14 cellular contexts compared by ENCODE assay signal in the genomic region with DNA sequence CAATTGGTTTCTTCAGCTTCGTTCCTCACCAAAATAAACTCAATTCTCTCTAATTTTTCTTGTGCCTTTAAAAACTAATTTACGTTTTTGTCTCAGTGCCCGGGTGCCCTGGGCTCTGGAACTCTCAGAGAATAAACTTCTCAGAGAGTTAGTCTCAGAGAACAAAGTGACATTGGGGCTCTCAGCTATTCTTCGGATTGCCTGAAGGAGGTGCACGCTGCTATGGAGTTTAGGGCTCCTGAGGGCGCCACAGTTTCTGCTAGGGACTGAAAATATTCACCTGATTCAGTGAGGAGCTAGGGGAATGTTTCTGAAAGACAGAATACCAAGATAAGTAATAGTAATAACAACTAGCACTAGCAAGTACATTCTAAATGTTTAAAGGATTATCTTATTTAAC. TPM values are rescaled to one million over a fixed set of nuclear protein-coding genes. Genes with fewer than 3 reads are reported as not detected.
DNase-seq lines count a peak whose midpoint lies in the region; ATAC-seq and TF ChIP-seq lines count a peak whose summit lies in the region.
"Had no signal": no experiment of that assay in that cellular context is flagged by ENCODE, and none has a peak within 500 bp of the region (broad histone marks: within the 10 kb centered on the region; RNA-seq: fewer than 3 reads in every experiment).

No MANE protein-coding gene starts in this region.

- H3K27ac Mint-ChIP-seq in brain (peak overlapping the region in 3 of 5 experiments; percentile 91 to 98 (median 97)), osteocyte (ENCODE audit: unreplicated experiment) (no peak overlapping the region)
- H3K27ac Mint-ChIP-seq: activated CD4-positive, alpha-beta memory T cell treated with anti-CD3 and anti-CD28 coated beads for 36 hours; activated naive CD4-positive, alpha-beta T cell treated with anti-CD3 and anti-CD28 coated beads, Interleukin-2, amount 50 U/mL, for 72 hours had no signal

- peak; percentile 41; the same call in 2 of the 3 replicates for TF ChIP-seq CTCF in GM12872 (IDR thresholded peaks at IDR 0.05; ENCODE audit: insufficient read depth, low read depth, low read length)
- TF ChIP-seq CTCF in brain (conservative IDR thresholded peaks at IDR 0.05): peak in 1 of 2 experiments; percentile 61
- peak; percentile 32 for TF ChIP-seq CTCF in osteocyte (IDR thresholded peaks at IDR 0.05)

- peaks cover 62% of the 10 kb centered on the region for H3K4me1 Mint-ChIP-seq in brain
- H3K4me1 Mint-ChIP-seq in osteocyte (ENCODE audit: unreplicated experiment): no peaks in the 10 kb centered on the region

- no peak for ATAC-seq in GM18909 (IDR thresholded peaks at IDR 0.05; ENCODE audit: poor library complexity, unreplicated experiment)
- ATAC-seq: activated naive CD4-positive, alpha-beta T cell treated with anti-CD3 and anti-CD28 coated beads, Interleukin-2, amount 50 U/mL, for 72 hours; right cardiac atrium had no signal

- H3K27me3 Mint-ChIP-seq in brain (peaks cover 100% of the 10 kb centered on the region), osteocyte (ENCODE audit: unreplicated experiment) (peaks cover 9% of the 10 kb centered on the region)

- H3K36me3 Mint-ChIP-seq in brain (no peaks in the 10 kb centered on the region), osteocyte (ENCODE audit: unreplicated experiment) (peaks cover 23% of the 10 kb centered on the region)

- H3K9me3 Mint-ChIP-seq in brain (peaks cover 0 to 7% (median 2%) of the 10 kb centered on the region in 5 experiments), osteocyte (ENCODE audit: unreplicated experiment) (no peaks in the 10 kb centered on the region)

- H3K4me3 Mint-ChIP-seq in brain (peak overlapping the region in 3 of 5 experiments; percentile 13 to 71 (median 32)), osteocyte (ENCODE audit: unreplicated experiment) (no peak overlapping the region)
- H3K4me3 Mint-ChIP-seq: activated CD4-positive, alpha-beta memory T cell treated with anti-CD3 and anti-CD28 coated beads for 36 hours had no signal

- peak; percentile 16 for DNase-seq in M059J (ENCODE audit: low read depth)
- DNase-seq in osteocyte (ENCODE audit: extremely low spot score, unreplicated experiment): peak; percentile 19
- DNase-seq in activated naive CD4-positive, alpha-beta T cell treated with anti-CD3 and anti-CD28 coated beads, Interleukin-2, amount 50 U/mL, for 16 hours: no peak
- DNase-seq in activated naive CD4-positive, alpha-beta T cell (lab: John Stamatoyannopoulos, UW): no peak
- DNase-seq: activated CD4-positive, alpha-beta memory T cell treated with anti-CD3 and anti-CD28 coated beads for 36 hours; DND-41; KBM-7; right cardiac atrium; trophoblast cell had no signal

RNA-seq across cellular contexts. Expression of a gene that starts 22.7 kb away (rescaled TPM):
- total RNA-seq in M059J (2014; rRNA removed; shearing (Covaris generic)): 0.02 TPM in 1 of 2 replicates, not detected in the other
- 0.49 TPM for polyA plus RNA-seq in brain (ENCODE audit: insufficient read depth, low read depth, low replicate concordance)
- 8.6 and 8.8 TPM in 2 replicates for total RNA-seq in osteocyte
- total RNA-seq: activated CD4-positive, alpha-beta memory T cell treated with anti-CD3 and anti-CD28 coated beads for 36 hours; activated naive CD4-positive, alpha-beta T cell treated with anti-CD3 and anti-CD28 coated beads, Interleukin-2, amount 50 U/mL, for 72 hours; mononuclear cell; right cardiac atrium had no signal
- polyA plus RNA-seq: right cardiac atrium had no signal

RNA-seq across cellular contexts. Expression of a gene that starts 25.5 kb away (rescaled TPM):
- total RNA-seq in M059J (2014; rRNA removed; shearing (Covaris generic)): 7.9 and 10.5 TPM in 2 replicates
- polyA plus RNA-seq in brain (ENCODE audit: insufficient read depth, low read depth, low replicate concordance): 13.4 TPM
- total RNA-seq in osteocyte: 89.9 and 96.9 TPM in 2 replicates
- total RNA-seq: activated CD4-positive, alpha-beta memory T cell treated with anti-CD3 and anti-CD28 coated beads for 36 hours; activated naive CD4-positive, alpha-beta T cell treated with anti-CD3 and anti-CD28 coated beads, Interleukin-2, amount 50 U/mL, for 72 hours; mononuclear cell had no signal
- polyA plus RNA-seq: right cardiac atrium had no signal

Comparison
In these comparisons a context has a peak if more than half of its experiments do, and no peak if none do; other contexts are left out.
1. DNase-seq: peak in M059J (single experiment) and osteocyte (single experiment); none in activated naive CD4-positive, alpha-beta T cell treated with anti-CD3 and anti-CD28 coated beads, Interleukin-2, amount 50 U/mL, for 16 hours (single experiment) and activated naive CD4-positive, alpha-beta T cell (0 of 4).